In genomic region chr12:65634626-65635331, GRCh38 we compare ENCODE assay signal across 19 cellular contexts.
A peak's percentile ranks its signal among the peaks of the same experiment; 100 is the strongest.
DNase-seq lines count a peak whose midpoint lies in the region; FAIRE-seq and TF ChIP-seq lines count a peak whose summit lies in the region.
"Had no signal": no experiment of that assay in that cellular context is flagged by ENCODE, and none has a peak within 500 bp of the region (broad histone marks: within the 10 kb centered on the region; RNA-seq: fewer than 3 reads in every experiment).

No MANE protein-coding gene starts in this region.

- no peak overlapping the region for H3K9ac ChIP-seq in adipocyte (ENCODE audit: low read length)

- no peak for FAIRE-seq in small intestine (lab: Jason Lieb, UNC)
- FAIRE-seq: colon, GM12891 had no signal

- CTCF ChIA-PET in RWPE1 (lab: Yijun Ruan, JAX), result interaction anchor here (0.6 to 0.7 kb wide), 4 partner anchors 78 to 530 kb away, joined by 3 to 6 read pairs (median 4); no protein-coding TSS in a partner anchor

- POLR2A ChIA-PET in RWPE1 (lab: Yijun Ruan, JAX; ENCODE audit: low non-redundant PET), result no interaction called here

- no peak for TF ChIP-seq CTCF in RWPE1 (conservative IDR thresholded peaks at IDR 0.05; ENCODE audit: low read depth)

- WGBS in small intestine, 3 donors, result 49 to 79% (median 50%) methylated on average over 6 of the region's 6 CpGs

- no peaks in the 10 kb centered on the region for H3K9me3 ChIP-seq in adipocyte (ENCODE audit: control insufficient read depth, low read length)
- no peaks in the 10 kb centered on the region for H3K9me3 ChIP-seq in small intestine (ENCODE audit: control insufficient read depth, low read depth)
- H3K9me3 ChIP-seq: esophagus muscularis mucosa, lower lobe of right lung, Peyer's patch, testis had no signal

- no peaks in the 10 kb centered on the region for H3K36me3 ChIP-seq in adipocyte (ENCODE audit: control insufficient read depth, insufficient read depth, low read length, severe bottlenecking)
- no peaks in the 10 kb centered on the region for H3K36me3 ChIP-seq in small intestine (ENCODE audit: control insufficient read depth in 2 of 2, insufficient read depth in 2 of 2, low read length in 2 of 2)
- H3K36me3 ChIP-seq: esophagus muscularis mucosa, lower lobe of right lung, Peyer's patch, WERI-Rb-1 had no signal

- peak; percentile 71 for DNase-seq in HCEC 1CT
- DNase-seq in adipocyte (ENCODE audit: low read depth), result peak; percentile 37
- peak; percentile 60 for DNase-seq in fibroblast of the conjunctiva (ENCODE audit: low read depth)
- DNase-seq in small intestine, result peak; percentile 59
- DNase-seq in NCI-H1417 treated with DMSO at 0.1 percent for 48 hours (lab: John Stamatoyannopoulos, UW), result no peak
- DNase-seq in pons (ENCODE audit: low spot score), result no peak
- no peak for DNase-seq in RWPE1 (ENCODE audit: low spot score)
- DNase-seq: activated CD8-positive, alpha-beta T cell treated with anti-CD3 and anti-CD28 coated beads for 36 hours; CD4-positive, CD25-positive, alpha-beta regulatory T cell; lower lobe of right lung; naive thymus-derived CD4-positive, alpha-beta T cell; NCI-H1930; stimulated activated CD4-positive, alpha-beta T cell treated with anti-CD3 and anti-CD28 coated beads, Interleukin-2, amount 100 ng/mL, for 24 hours; testis; WERI-Rb-1 had no signal

- no peak overlapping the region for H3K27ac ChIP-seq in small intestine (ENCODE audit: low read depth in 1 of 2, low read length in 1 of 2)
- no peak overlapping the region for H3K27ac ChIP-seq in RWPE1
- H3K27ac ChIP-seq: esophagus muscularis mucosa, lower lobe of right lung, testis, WERI-Rb-1 had no signal

- peak overlapping the region; percentile 2 for H3K4me3 ChIP-seq in adipocyte (ENCODE audit: low read length)
- H3K4me3 ChIP-seq in small intestine (ENCODE audit: low read depth in 1 of 2, low read length in 2 of 2), result no peak overlapping the region
- H3K4me3 ChIP-seq: esophagus muscularis mucosa, lower lobe of right lung, Peyer's patch, testis had no signal

- no peaks in the 10 kb centered on the region for H3K27me3 ChIP-seq in adipocyte (replicated peaks; ENCODE audit: control insufficient read depth, insufficient read depth, low read length)
- H3K27me3 ChIP-seq in small intestine (ENCODE audit: control insufficient read depth in 2 of 2, insufficient read depth in 2 of 2, low read length in 2 of 2), result no peaks in the 10 kb centered on the region
- H3K27me3 ChIP-seq: esophagus muscularis mucosa, Peyer's patch, testis had no signal

- peaks cover 46% of the 10 kb centered on the region for H3K4me1 ChIP-seq in adipocyte (ENCODE audit: control insufficient read depth, insufficient read depth, low read length)
- H3K4me1 ChIP-seq in small intestine (ENCODE audit: control insufficient read depth in 2 of 2, insufficient read depth in 1 of 2, low read depth in 1 of 2, low read length in 1 of 2), result peaks cover 3 to 7% of the 10 kb centered on the region in 2 donors
- H3K4me1 ChIP-seq: esophagus muscularis mucosa, lower lobe of right lung, testis had no signal

Comparison
In these comparisons a context has a peak if more than half of its experiments do, and no peak if none do; other contexts are left out.
1. DNase-seq: peak in HCEC 1CT (single experiment), adipocyte (single experiment), fibroblast of the conjunctiva (single experiment) and small intestine (single experiment); none in NCI-H1417 treated with DMSO at 0.1 percent for 48 hours (single experiment), pons (single experiment) and RWPE1 (single experiment).